ENCODE assay signal across 23 cellular contexts in the genomic region with DNA sequence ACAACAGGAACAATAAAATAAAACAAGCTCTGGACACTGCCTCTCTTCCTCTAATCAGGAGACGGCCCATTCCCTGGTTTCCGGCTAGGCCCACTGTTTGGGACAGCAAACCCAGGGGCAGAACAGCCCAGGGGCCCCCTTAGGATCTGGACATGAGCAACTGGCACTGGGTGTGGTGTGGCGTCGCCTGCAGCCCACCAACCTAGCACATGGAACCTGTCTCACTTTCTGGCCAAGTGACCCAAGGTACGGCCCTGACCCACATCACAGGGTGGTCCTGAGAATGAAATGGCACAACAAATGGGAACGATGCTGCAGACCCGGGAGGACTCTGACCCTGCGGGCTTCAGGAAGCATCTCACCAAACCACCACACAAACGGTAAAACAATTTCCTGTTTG. TPM values are rescaled to one million over a fixed set of nuclear protein-coding genes. Genes with fewer than 3 reads are reported as not detected.
DNase-seq lines count a peak whose midpoint lies in the region; ATAC-seq and TF ChIP-seq lines count a peak whose summit lies in the region.
"Had no signal": no experiment of that assay in that cellular context is flagged by ENCODE, and none has a peak within 500 bp of the region (broad histone marks: within the 10 kb centered on the region; RNA-seq: fewer than 3 reads in every experiment).

No MANE protein-coding gene starts in this region.

- CTCF ChIA-PET in CD4-positive, alpha-beta T cell (lab: Charles Lee): interaction anchor here (1.2 to 3.5 kb wide), 4 partner anchors 10 to 151 kb away, joined by 5 to 72 read pairs (median 6); a partner anchor contains a TSS

- H3K4me1 Mint-ChIP-seq in T-helper 1 cell treated with Interleukin-12 subunit alpha and Interleukin-12 subunit beta and Interleukin-4 antibody, amounts not matched to agents 30 μg/mL and 1 μg/mL, for 36 hours (ENCODE audit: low read depth): peaks cover 60% of the 10 kb centered on the region
- peaks cover 68% of the 10 kb centered on the region for H3K4me1 Mint-ChIP-seq in CD4-positive, alpha-beta T cell (ENCODE audit: low read depth)
- peaks cover 36% of the 10 kb centered on the region for H3K4me1 Mint-ChIP-seq in activated T-helper 17 cell treated with anti-CD3 and anti-CD28 coated beads, Interleukin-2, amount 50 U/mL, for 72 hours
- H3K4me1 Mint-ChIP-seq in neural crest cell: peaks cover 67% of the 10 kb centered on the region

- peak overlapping the region; percentile 91 for H3K27ac Mint-ChIP-seq in T-helper 1 cell treated with Interleukin-12 subunit alpha and Interleukin-12 subunit beta and Interleukin-4 antibody, amounts not matched to agents 30 μg/mL and 1 μg/mL, for 36 hours
- H3K27ac Mint-ChIP-seq in CD4-positive, alpha-beta T cell: peak overlapping the region; percentile 93
- H3K27ac Mint-ChIP-seq in activated T-helper 17 cell treated with anti-CD3 and anti-CD28 coated beads, Interleukin-2, amount 50 U/mL, for 72 hours: no peak overlapping the region
- H3K27ac Mint-ChIP-seq in neural crest cell (ENCODE audit: unreplicated experiment): peak overlapping the region; percentile 90
- H3K27ac Mint-ChIP-seq: GM23338 had no signal

- ATAC-seq in CD4-positive, alpha-beta T cell (ENCODE audit: poor library complexity): no peak
- ATAC-seq in activated T-helper 17 cell treated with anti-CD3 and anti-CD28 coated beads, Interleukin-2, amount 50 U/mL, for 72 hours (replicated peaks): no peak
- ATAC-seq: GM23338; stimulated activated memory B cell treated with anti-CD40 and anti-IgM and Interleukin-4, amounts not matched to agents 10 μg/mL and 1 μg/mL and 100 μg/mL, for 72 hours had no signal

- H3K9me3 Mint-ChIP-seq in T-helper 1 cell treated with Interleukin-12 subunit alpha and Interleukin-12 subunit beta and Interleukin-4 antibody, amounts not matched to agents 30 μg/mL and 1 μg/mL, for 36 hours: no peaks in the 10 kb centered on the region
- H3K9me3 Mint-ChIP-seq in CD4-positive, alpha-beta T cell: no peaks in the 10 kb centered on the region
- H3K9me3 Mint-ChIP-seq in activated T-helper 17 cell treated with anti-CD3 and anti-CD28 coated beads, Interleukin-2, amount 50 U/mL, for 72 hours: no peaks in the 10 kb centered on the region
- H3K9me3 Mint-ChIP-seq in neural crest cell: no peaks in the 10 kb centered on the region
- H3K9me3 Mint-ChIP-seq: GM23338; natural killer cell; stimulated activated memory B cell treated with anti-CD40 and anti-IgM and Interleukin-4, amounts not matched to agents 10 μg/mL and 1 μg/mL and 100 μg/mL, for 72 hours had no signal

- peak overlapping the region; percentile 76 for H3K4me3 Mint-ChIP-seq in T-helper 1 cell treated with Interleukin-12 subunit alpha and Interleukin-12 subunit beta and Interleukin-4 antibody, amounts not matched to agents 30 μg/mL and 1 μg/mL, for 36 hours
- peak overlapping the region; percentile 73 for H3K4me3 Mint-ChIP-seq in CD4-positive, alpha-beta T cell
- H3K4me3 Mint-ChIP-seq in activated T-helper 17 cell treated with anti-CD3 and anti-CD28 coated beads, Interleukin-2, amount 50 U/mL, for 72 hours: peak overlapping the region; percentile 76
- H3K4me3 Mint-ChIP-seq in neural crest cell: no peak overlapping the region
- H3K4me3 Mint-ChIP-seq: brain; GM23338; natural killer cell; stimulated activated memory B cell treated with anti-CD40 and anti-IgM and Interleukin-4, amounts not matched to agents 10 μg/mL and 1 μg/mL and 100 μg/mL, for 72 hours had no signal

- H3K27me3 ChIP-seq in CD4-positive, alpha-beta T cell (ENCODE audit: control insufficient read depth, insufficient read depth, low read length): no peaks in the 10 kb centered on the region
- H3K27me3 ChIP-seq: right atrium auricular region, suprapubic skin had no signal

- intact Hi-C loops in CD4-positive, alpha-beta T cell (cut with DNase I, micrococcal nuclease): loop anchor here (2.0 to 5.0 kb wide), 8 partner anchors 39 to 424 kb away; a partner anchor contains a TSS

- H3K9me3 ChIP-seq in CD4-positive, alpha-beta T cell (ENCODE audit: control insufficient read depth, low read length): no peaks in the 10 kb centered on the region
- H3K9me3 ChIP-seq: right atrium auricular region, suprapubic skin had no signal

- peaks cover 5% of the 10 kb centered on the region for H3K27me3 Mint-ChIP-seq in T-helper 1 cell treated with Interleukin-12 subunit alpha and Interleukin-12 subunit beta and Interleukin-4 antibody, amounts not matched to agents 30 μg/mL and 1 μg/mL, for 36 hours (ENCODE audit: low read depth)
- no peaks in the 10 kb centered on the region for H3K27me3 Mint-ChIP-seq in CD4-positive, alpha-beta T cell
- no peaks in the 10 kb centered on the region for H3K27me3 Mint-ChIP-seq in activated T-helper 17 cell treated with anti-CD3 and anti-CD28 coated beads, Interleukin-2, amount 50 U/mL, for 72 hours
- H3K27me3 Mint-ChIP-seq in neural crest cell (ENCODE audit: low read depth): no peaks in the 10 kb centered on the region
- H3K27me3 Mint-ChIP-seq: brain had no signal

- peaks cover 2% of the 10 kb centered on the region for H3K36me3 Mint-ChIP-seq in T-helper 1 cell treated with Interleukin-12 subunit alpha and Interleukin-12 subunit beta and Interleukin-4 antibody, amounts not matched to agents 30 μg/mL and 1 μg/mL, for 36 hours (ENCODE audit: low read depth)
- no peaks in the 10 kb centered on the region for H3K36me3 Mint-ChIP-seq in CD4-positive, alpha-beta T cell (ENCODE audit: low read depth)
- H3K36me3 Mint-ChIP-seq in activated T-helper 17 cell treated with anti-CD3 and anti-CD28 coated beads, Interleukin-2, amount 50 U/mL, for 72 hours (ENCODE audit: low read depth): no peaks in the 10 kb centered on the region
- H3K36me3 Mint-ChIP-seq in neural crest cell (ENCODE audit: low read depth): no peaks in the 10 kb centered on the region
- H3K36me3 Mint-ChIP-seq: brain; natural killer cell; stimulated activated memory B cell treated with anti-CD40 and anti-IgM and Interleukin-4, amounts not matched to agents 10 μg/mL and 1 μg/mL and 100 μg/mL, for 72 hours had no signal

- no peak for TF ChIP-seq CTCF in CD4-positive, alpha-beta T cell (IDR thresholded peaks at IDR 0.05)
- TF ChIP-seq CTCF in neural crest cell (conservative IDR thresholded peaks at IDR 0.05): no peak

- POLR2A ChIA-PET in CD4-positive, alpha-beta T cell (lab: Charles Lee): interaction anchor here (0.7 to 3.5 kb wide), 13 partner anchors 14 to 907 kb away, joined by 3 to 116 read pairs (median 8); a partner anchor contains a TSS

- DNase-seq in T-helper 1 cell: no peak
- DNase-seq in CD4-positive, alpha-beta T cell: no peak
- no peak for DNase-seq in neural crest cell (ENCODE audit: low read depth, low spot score)
- DNase-seq in foreskin melanocyte: no peak
- no peak for DNase-seq in NCI-H446 (lab: John Stamatoyannopoulos, UW)
- no peak for DNase-seq in GM19238 (ENCODE audit: insufficient read length, low spot score)
- DNase-seq: activated CD4-positive, alpha-beta T cell treated with anti-CD3 and anti-CD28 coated beads for 48 hours; activated gamma-delta T cell; islet precursor cell; Karpas-422; natural killer cell; NCI-H1436 treated with DMSO at 0.1 percent for 48 hours; stimulated activated CD4-positive, alpha-beta T cell treated with anti-CD3 and anti-CD28 coated beads, Interleukin-4, amount 100 ng/mL, for 24 hours had no signal

- peak overlapping the region; percentile 55 for H3K27ac ChIP-seq in CD4-positive, alpha-beta T cell (ENCODE audit: low read depth, low read length)
- H3K27ac ChIP-seq: 22Rv1, right atrium auricular region, SK-N-MC, suprapubic skin had no signal

RNA-seq across cellular contexts. Expression of a gene that starts 24.8 kb away (rescaled TPM):
- under 1 TPM; 0.20 to 0.96 TPM for total RNA-seq in CD4-positive, alpha-beta T cell
- total RNA-seq in activated T-helper 17 cell treated with anti-CD3 and anti-CD28 coated beads, Interleukin-2, amount 50 U/mL, for 72 hours: not detected
- total RNA-seq in neural crest cell: 0.27 and 0.77 TPM in 2 replicates
- total RNA-seq: epithelial cell of proximal tubule, GM23338, right atrium auricular region had no signal
